ENCODE assay signal across 9 cellular contexts in the genomic region with DNA sequence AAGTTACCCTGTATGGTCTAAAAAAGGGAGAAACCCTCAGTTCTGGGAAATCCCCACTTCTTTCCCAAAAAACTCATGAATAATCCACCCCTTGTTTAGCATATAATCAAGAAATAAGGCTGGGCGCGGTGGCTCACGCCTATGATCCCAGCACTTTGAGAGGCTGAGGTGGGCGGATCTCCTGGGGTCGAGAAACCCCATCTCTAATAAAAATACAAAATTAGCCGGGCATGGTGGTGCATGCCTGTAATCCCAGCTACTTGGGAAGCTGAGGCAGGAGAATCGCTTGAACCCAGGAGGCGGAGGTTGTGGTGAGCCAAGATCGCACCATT. TPM values are rescaled to one million over a fixed set of nuclear protein-coding genes. Genes with fewer than 3 reads are reported as not detected.
DNase-seq lines count a peak whose midpoint lies in the region; ATAC-seq, FAIRE-seq and TF ChIP-seq lines count a peak whose summit lies in the region.
"Not testable (repeated sequence)": the region's sequence is repeated elsewhere in the genome, so short reads cannot be mapped to it uniquely, and the experiment has no call there.
"Had no signal": no experiment of that assay in that cellular context is flagged by ENCODE, and none has a peak within 500 bp of the region (broad histone marks: within the 10 kb centered on the region; RNA-seq: fewer than 3 reads in every experiment).

No MANE protein-coding gene starts in this region.

- intact Hi-C loops in HCT116 (cut with micrococcal nuclease); PC-9 (cut with micrococcal nuclease; ENCODE audit: unreplicated experiment); GM12878 (cut with micrococcal nuclease; ENCODE audit: unreplicated experiment); posterior vena cava (cut with DNase I): not testable (repeated sequence)

- H3K79me2 ChIP-seq in HCT116 (ENCODE audit: insufficient read depth, low read length); PC-9 (ENCODE audit: low read depth); GM12878 (ENCODE audit: control insufficient read depth, insufficient read depth, low read length); hepatocyte: not testable (repeated sequence)

- H3K27ac ChIP-seq in A549 (peak overlapping the region in 1 of 2 experiments; percentile 8; a peak in 2 of 6 replicates), PC-9 (peak overlapping the region; percentile 96), hepatocyte (peak overlapping the region; percentile 76)
- H3K27ac ChIP-seq in HCT116 (ENCODE audit: low read depth, low read length); GM12878 (ENCODE audit: control insufficient read depth, insufficient read depth); coronary artery: not testable (repeated sequence)

- WGBS in A549 (ENCODE audit: missing lambda C conversion rate), result 91% methylated on average over 9 of the region's 9 CpGs
- 19% methylated on average over 9 of the region's 9 CpGs for WGBS in GM12878 (ENCODE audit: insufficient coverage, insufficient replicate concordance, low lambda C conversion rate, missing lambda C conversion rate)
- WGBS in hepatocyte (ENCODE audit: low lambda C conversion rate, missing lambda C conversion rate), result 92% methylated on average over 9 of the region's 9 CpGs

- H3K9me2 ChIP-seq in HCT116 (ENCODE audit: insufficient read depth); PC-9 (ENCODE audit: insufficient read depth); hepatocyte (replicated peaks; ENCODE audit: insufficient read depth): not testable (repeated sequence)

- H3K4me1 ChIP-seq in A549, result peaks cover 37% of the 10 kb centered on the region
- peaks cover 8 to 59% of the 10 kb centered on the region in 2 experiments; a peak in 3 of 4 replicates for H3K4me1 ChIP-seq in HCT116 (ENCODE audit: control insufficient read depth in 1 of 2, insufficient read depth in 2 of 2, low read length in 2 of 2)
- H3K4me1 ChIP-seq in PC-9 (replicated peaks; ENCODE audit: insufficient read depth), result peaks cover 76% of the 10 kb centered on the region
- peaks cover 23% of the 10 kb centered on the region for H3K4me1 ChIP-seq in GM12878 (ENCODE audit: control insufficient read depth, insufficient read depth, low read length)
- H3K4me1 ChIP-seq in hepatocyte (ENCODE audit: insufficient read depth), result peaks cover 34% of the 10 kb centered on the region

- H4K20me1 ChIP-seq in HCT116 (ENCODE audit: insufficient read depth); PC-9 (ENCODE audit: insufficient read depth); GM12878 (ENCODE audit: control insufficient read depth, insufficient read depth); hepatocyte (ENCODE audit: insufficient read depth, poor library complexity, severe bottlenecking): not testable (repeated sequence)

- not testable (repeated sequence) for TF ChIP-seq EP300 in A549 (IDR thresholded peaks at IDR 0.05); GM12878 (IDR thresholded peaks at IDR 0.05; ENCODE audit: borderline replicate concordance in 1 of 2, control insufficient read depth in 1 of 2, low read depth in 2 of 2, low read length in 2 of 2)

- ATAC-seq in A549, HCT116, GM12878: not testable (repeated sequence)

- POLR2A ChIA-PET in A549 (lab: Yijun Ruan, JAX); HCT116 (lab: Charles Lee); GM12878 (lab: Charles Lee): not testable (repeated sequence)
- POLR2A ChIA-PET in PC-9 (lab: Charles Lee; ENCODE audit: unreplicated experiment), result interaction anchor here (0.6 to 1.5 kb wide), 3 partner anchors 15 to 54 kb away, joined by 4 to 9 read pairs (median 4); no protein-coding TSS in a partner anchor

- not testable (repeated sequence) for H3K27me3 Mint-ChIP-seq in type B pancreatic cell

- not testable (repeated sequence) for H3K36me3 ChIP-seq in HCT116 (ENCODE audit: control insufficient read depth in 1 of 2, insufficient read depth in 2 of 2, low read length in 2 of 2); GM12878 (ENCODE audit: control insufficient read depth in 2 of 2, insufficient read depth in 2 of 2, low read length in 1 of 2); hepatocyte (replicated peaks; ENCODE audit: insufficient read depth, low read depth)
- H3K36me3 ChIP-seq in PC-9 (ENCODE audit: low read depth), result peaks cover 11% of the 10 kb centered on the region

- not testable (repeated sequence) for H3K4me3 ChIP-seq in A549; HCT116 (replicated peaks in 1 of 2; ENCODE audit: low read depth in 1 of 2, low read length in 2 of 2); PC-9; GM12878; coronary artery; hepatocyte

- not testable (repeated sequence) for H3K4me1 Mint-ChIP-seq in type B pancreatic cell (ENCODE audit: unreplicated experiment)

- not testable (repeated sequence) for H3K9me3 Mint-ChIP-seq in type B pancreatic cell

- H3K4me2 ChIP-seq in A549, result peak overlapping the region; percentile 19; the same call in 1 of the 3 replicates
- peak overlapping the region; percentile 65 for H3K4me2 ChIP-seq in HCT116 (ENCODE audit: low read length)
- H3K4me2 ChIP-seq in PC-9, result peak overlapping the region; percentile 52
- H3K4me2 ChIP-seq in GM12878 (ENCODE audit: control insufficient read depth, insufficient read depth), result peak overlapping the region; percentile 92
- peak overlapping the region; percentile 54 for H3K4me2 ChIP-seq in hepatocyte

- not testable (repeated sequence) for TF ChIP-seq CTCF in A549 (IDR thresholded peaks at IDR 0.05); HCT116 (IDR thresholded peaks at IDR 0.05 in 2 of 3, conservative IDR thresholded peaks at IDR 0.05 in 1 of 3; ENCODE audit: borderline replicate concordance in 1 of 3, insufficient read depth in 1 of 3, low read depth in 2 of 3, low read length in 2 of 3); PC-9 (conservative IDR thresholded peaks at IDR 0.05); GM12878 (IDR thresholded peaks at IDR 0.05 in 2 of 3, conservative IDR thresholded peaks at IDR 0.05 in 1 of 3; ENCODE audit: control insufficient read depth in 2 of 3, extremely low read depth in 1 of 3, insufficient read depth in 1 of 3, low read depth in 3 of 3, low read length in 3 of 3); coronary artery (IDR thresholded peaks at IDR 0.05); hepatocyte (IDR thresholded peaks at IDR 0.05; ENCODE audit: poor library complexity); type B pancreatic cell (conservative IDR thresholded peaks at IDR 0.05)

- RAD21 ChIA-PET in HCT116 (lab: Charles Lee; ENCODE audit: low non-redundant PET in 1 of 2, low total read pairs in 2 of 2, uncharacterized antibody in 2 of 2, unreplicated experiment in 2 of 2), result not testable (repeated sequence)
- RAD21 ChIA-PET in GM12878 (lab: Charles Lee; ENCODE audit: unreplicated experiment), result interaction anchor here (0.6 to 2.3 kb wide), 3 partner anchors 21 to 92 kb away, joined by 3 to 15 read pairs (median 3); no protein-coding TSS in a partner anchor

- not testable (repeated sequence) for H3K36me3 Mint-ChIP-seq in type B pancreatic cell

- SMC1A ChIA-PET in GM12878 (lab: Charles Lee; ENCODE audit: uncharacterized antibody, unreplicated experiment), result interaction anchor here (0.8 to 1.5 kb wide), 3 partner anchors 22 to 92 kb away, joined by 3 to 6 read pairs (median 3); no protein-coding TSS in a partner anchor

- TF ChIP-seq POLR2A in A549 (IDR thresholded peaks at IDR 0.05; ENCODE audit: low read length); HCT116 (IDR thresholded peaks at IDR 0.05; ENCODE audit: borderline replicate concordance, extremely low read depth, insufficient read depth, insufficient read length); GM12878 (IDR thresholded peaks at IDR 0.05; ENCODE audit: low read depth, low read length): not testable (repeated sequence)

- H3K9me3 ChIP-seq in A549; HCT116 (ENCODE audit: control insufficient read depth in 1 of 2, insufficient read depth in 1 of 2, low read depth in 1 of 2, low read length in 2 of 2); PC-9 (ENCODE audit: insufficient read depth, low read depth); GM12878 (replicated peaks; ENCODE audit: control insufficient read depth, insufficient read depth, low read length); hepatocyte (ENCODE audit: low read depth): not testable (repeated sequence)

- H3K9ac ChIP-seq in HCT116 (ENCODE audit: low read length); GM12878 (ENCODE audit: control insufficient read depth, insufficient read depth, low read length): not testable (repeated sequence)

- DNase-seq in A549 (ENCODE audit: low read depth in 1 of 2, low spot score in 1 of 2); HCT116 (ENCODE audit: low read depth, low spot score); PC-9; GM12878 (ENCODE audit: low read depth, low spot score); hepatocyte (ENCODE audit: low spot score); type B pancreatic cell (ENCODE audit: extremely low spot score, unreplicated experiment): not testable (repeated sequence)
- DNase-seq in coronary artery (ENCODE audit: low spot score), result peak; percentile 56
- peak; percentile 57 for DNase-seq in posterior vena cava (ENCODE audit: low spot score)

- H3K27me3 ChIP-seq in HCT116 (ENCODE audit: insufficient read depth, low read length); PC-9 (ENCODE audit: insufficient read depth, low read depth); GM12878 (replicated peaks in 1 of 2; ENCODE audit: control insufficient read depth in 2 of 2, insufficient read depth in 2 of 2, low read length in 1 of 2); hepatocyte: not testable (repeated sequence)

- H3K4me3 Mint-ChIP-seq in type B pancreatic cell, result not testable (repeated sequence)

- in situ Hi-C loops in GM12878 (cut with MboI), result not testable (repeated sequence)

- CTCF ChIA-PET in A549 (lab: Yijun Ruan, JAX), result interaction anchor here (2.0 to 3.1 kb wide), 5 partner anchors 9 to 92 kb away, joined by 5 to 19 read pairs (median 18); a partner anchor contains a TSS
- CTCF ChIA-PET in HCT116 (lab: Charles Lee), result interaction anchor here (1.1 kb wide), 1 partner anchor 9 kb away, joined by 3 read pairs; no protein-coding TSS in a partner anchor
- CTCF ChIA-PET in PC-9 (lab: Charles Lee), result interaction anchor here (0.7 to 1.7 kb wide), 3 partner anchors 21 to 92 kb away, joined by 3 to 6 read pairs (median 5); a partner anchor contains a TSS
- CTCF ChIA-PET in GM12878 (lab: Yijun Ruan, JAX), result interaction anchor here (0.6 to 3.5 kb wide), 5 partner anchors 12 to 451 kb away, joined by 3 to 27 read pairs (median 4); a partner anchor contains a TSS

- not testable (repeated sequence) for H2AFZ ChIP-seq in HCT116 (ENCODE audit: low read depth, low read length, poor library complexity, severe bottlenecking); PC-9; GM12878 (ENCODE audit: control insufficient read depth, low read depth, low read length); hepatocyte

- BruUV-seq in HCT116 (replicated peaks; lab: Mats Ljungman, UMichigan); PC-9 (replicated peaks; lab: Mats Ljungman, UMichigan); GM12878 (replicated peaks; lab: Mats Ljungman, UMichigan): not testable (repeated sequence)

- not testable (repeated sequence) for TF ChIP-seq RAD21 in A549 (conservative IDR thresholded peaks at IDR 0.05 in 1 of 2, IDR thresholded peaks at IDR 0.05 in 1 of 2); HCT116 (IDR thresholded peaks at IDR 0.05; ENCODE audit: low read depth); GM12878 (IDR thresholded peaks at IDR 0.05; ENCODE audit: insufficient read depth, low read depth, low read length)

- H3F3A ChIP-seq in PC-9 (ENCODE audit: insufficient read depth, low read depth), result peaks cover 75% of the 10 kb centered on the region

- H3K27ac Mint-ChIP-seq in type B pancreatic cell, result peak overlapping the region; percentile 85

- not testable (repeated sequence) for FAIRE-seq in A549 (lab: Jason Lieb, UNC); GM12878 (lab: Jason Lieb, UNC)

RNA-seq across cellular contexts. Expression of a gene that starts 6.5 kb away (rescaled TPM):
- polyA plus RNA-seq in A549 (2011; rRNA removed) (0.22 and 0.24 TPM in 2 replicates), A549 (2017; fragmentation: RNase III; extraction: RNeasy Plus Mini Kit Qiagen cat#74134 plus additional on column Dnase treatment) (0.50 to 0.57 TPM (median 0.53 TPM) in 3 replicates), GM12878 (2011; rRNA removed) (not detected in 2 replicates), GM12878 (2014; fragmentation: Illumina TruSeq; extraction: Trizol) (not detected in 2 replicates), GM12878 (2014; fragmentation: Nextera tagmentation; extraction: Ambion mirVana) (not detected), GM12878 (2014; rRNA removed) (0.04 TPM in 1 of 2 replicates, not detected in the other), GM12878 (2016; fragmentation: Nextera tagmentation; extraction: Ambion mirVana) (not detected), hepatocyte (not detected in 2 replicates)
- polyA plus RNA-seq in A549 (2012; cell fraction: cytosol; rRNA removed), result 0.18 and 0.29 TPM in 2 replicates
- 0.16 and 0.54 TPM in 2 replicates for polyA plus RNA-seq in A549 (2012; cell fraction: nucleus; rRNA removed)
- polyA minus RNA-seq in A549 (2011; rRNA and poly(A)+ RNA removed), result not detected in 2 replicates
- total RNA-seq in HCT116 (2021; ENCODE audit: unreplicated experiment) (0.20 TPM), PC-9 (2021) (1.3 and 2.4 TPM in 2 replicates), GM12878 (2014; rRNA removed) (not detected in 2 replicates), GM12878 (2014; rRNA removed; fragmentation: Illumina TruSeq; extraction: Trizol) (not detected in 2 replicates), GM12878 (2021) (not detected in 2 replicates), hepatocyte (0.30 and 1.2 TPM in 2 replicates), posterior vena cava (under 1 TPM; 0.32 to 0.38 TPM), type B pancreatic cell (ENCODE audit: low replicate concordance) (not detected in 2 replicates)
- polyA plus RNA-seq in HCT116 (2012), result 0.09 and 0.51 TPM in 2 replicates
- not detected in 2 replicates for total RNA-seq in GM12878 (2013; cell fraction: nucleolus; rRNA removed)
- polyA plus RNA-seq in GM12878 (2011; ENCODE audit: low read depth), result not detected
- polyA plus RNA-seq in GM12878 (2011; cell fraction: cytosol; rRNA removed), result not detected in 2 replicates
- not detected in 2 replicates for polyA plus RNA-seq in GM12878 (2011; cell fraction: nucleus; rRNA removed)
- polyA plus RNA-seq in GM12878 (2012), result not detected in 2 replicates
- not detected in 2 replicates for polyA minus RNA-seq in GM12878 (2011; rRNA and poly(A)+ RNA removed)
- not detected in 2 replicates for polyA minus RNA-seq in GM12878 (2011; cell fraction: cytosol; rRNA and poly(A)+ RNA removed)
- polyA minus RNA-seq in GM12878 (2011; cell fraction: nucleus; rRNA and poly(A)+ RNA removed), result not detected in 2 replicates

RNA-seq across cellular contexts. Expression of a gene that starts 31.5 kb away (rescaled TPM):
- polyA plus RNA-seq in A549 (2011; rRNA removed), result 1.2 and 1.7 TPM in 2 replicates
- 4.9 and 5.6 TPM in 2 replicates for polyA plus RNA-seq in A549 (2012; cell fraction: cytosol; rRNA removed)
- polyA plus RNA-seq in A549 (2012; cell fraction: nucleus; rRNA removed), result 3.3 and 4.5 TPM in 2 replicates
- polyA plus RNA-seq in A549 (2017; fragmentation: RNase III; extraction: RNeasy Plus Mini Kit Qiagen cat#74134 plus additional on column Dnase treatment), result 2.3 to 2.8 TPM (median 2.7 TPM) in 3 replicates
- polyA minus RNA-seq in A549 (2011; rRNA and poly(A)+ RNA removed), result 0.29 and 0.88 TPM in 2 replicates
- 8.8 TPM for total RNA-seq in HCT116 (2021; ENCODE audit: unreplicated experiment)
- polyA plus RNA-seq in HCT116 (2012), result 10.0 and 10.6 TPM in 2 replicates
- total RNA-seq in PC-9 (2021), result 8.5 and 17.8 TPM in 2 replicates
- total RNA-seq in GM12878 (2013; cell fraction: nucleolus; rRNA removed), result 0.25 TPM in 1 of 2 replicates, not detected in the other
- 0.73 and 0.82 TPM in 2 replicates for total RNA-seq in GM12878 (2014; rRNA removed)
- 0.04 and 0.14 TPM in 2 replicates for total RNA-seq in GM12878 (2014; rRNA removed; fragmentation: Illumina TruSeq; extraction: Trizol)
- total RNA-seq in GM12878 (2021), result 0.27 and 1.1 TPM in 2 replicates
- not detected for polyA plus RNA-seq in GM12878 (2011; ENCODE audit: low read depth)
- 0.24 and 0.45 TPM in 2 replicates for polyA plus RNA-seq in GM12878 (2011; rRNA removed)
- 0.22 and 0.48 TPM in 2 replicates for polyA plus RNA-seq in GM12878 (2011; cell fraction: cytosol; rRNA removed)
- 0.37 and 0.51 TPM in 2 replicates for polyA plus RNA-seq in GM12878 (2011; cell fraction: nucleus; rRNA removed)
- 0.74 and 1.5 TPM in 2 replicates for polyA plus RNA-seq in GM12878 (2012)
- 0.09 TPM in 1 of 2 replicates, not detected in the other for polyA plus RNA-seq in GM12878 (2014; fragmentation: Illumina TruSeq; extraction: Trizol)
- not detected for polyA plus RNA-seq in GM12878 (2014; fragmentation: Nextera tagmentation; extraction: Ambion mirVana)
- polyA plus RNA-seq in GM12878 (2014; rRNA removed), result 0.19 and 0.20 TPM in 2 replicates
- polyA plus RNA-seq in GM12878 (2016; fragmentation: Nextera tagmentation; extraction: Ambion mirVana), result under 1 TPM; 0.70 to 1.00 TPM
- polyA minus RNA-seq in GM12878 (2011; rRNA and poly(A)+ RNA removed), result 0.26 and 0.29 TPM in 2 replicates
- 1.3 and 1.6 TPM in 2 replicates for polyA minus RNA-seq in GM12878 (2011; cell fraction: cytosol; rRNA and poly(A)+ RNA removed)
- 0.48 and 0.77 TPM in 2 replicates for polyA minus RNA-seq in GM12878 (2011; cell fraction: nucleus; rRNA and poly(A)+ RNA removed)
- total RNA-seq in hepatocyte, result 0.48 and 0.50 TPM in 2 replicates
- 1.0 and 2.7 TPM in 2 replicates for polyA plus RNA-seq in hepatocyte
- total RNA-seq in posterior vena cava, result under 1 TPM; 0.52 to 0.69 TPM
- total RNA-seq in type B pancreatic cell (ENCODE audit: low replicate concordance), result 2.1 and 2.2 TPM in 2 replicates

RNA-seq across cellular contexts. Expression of a gene that starts 32.1 kb away (rescaled TPM):
- polyA plus RNA-seq in A549 (2011; rRNA removed) (3.8 and 5.3 TPM in 2 replicates), A549 (2017; fragmentation: RNase III; extraction: RNeasy Plus Mini Kit Qiagen cat#74134 plus additional on column Dnase treatment) (9.3 to 12.5 TPM (median 9.9 TPM) in 3 replicates), GM12878 (2011; rRNA removed) (not detected in 2 replicates), GM12878 (2014; fragmentation: Illumina TruSeq; extraction: Trizol) (0.05 and 0.18 TPM in 2 replicates), GM12878 (2014; fragmentation: Nextera tagmentation; extraction: Ambion mirVana) (not detected), GM12878 (2014; rRNA removed) (not detected in 2 replicates), GM12878 (2016; fragmentation: Nextera tagmentation; extraction: Ambion mirVana) (under 1 TPM; 0.19 to 0.24 TPM), hepatocyte (123 and 166 TPM in 2 replicates)
- 1.9 and 2.5 TPM in 2 replicates for polyA plus RNA-seq in A549 (2012; cell fraction: cytosol; rRNA removed)
- polyA plus RNA-seq in A549 (2012; cell fraction: nucleus; rRNA removed), result 9.2 and 12.7 TPM in 2 replicates
- polyA minus RNA-seq in A549 (2011; rRNA and poly(A)+ RNA removed), result 5.9 and 6.5 TPM in 2 replicates
- total RNA-seq in HCT116 (2021; ENCODE audit: unreplicated experiment) (1.5 TPM), PC-9 (2021) (172 and 175 TPM in 2 replicates), GM12878 (2014; rRNA removed) (not detected in 2 replicates), GM12878 (2014; rRNA removed; fragmentation: Illumina TruSeq; extraction: Trizol) (not detected in 2 replicates), GM12878 (2021) (0.58 and 0.87 TPM in 2 replicates), hepatocyte (115 and 137 TPM in 2 replicates), posterior vena cava (10 to 100 TPM; 22.2 to 73.8 TPM), type B pancreatic cell (ENCODE audit: low replicate concordance) (56.3 and 206 TPM in 2 replicates)
- polyA plus RNA-seq in HCT116 (2012), result 0.26 and 0.29 TPM in 2 replicates
- total RNA-seq in GM12878 (2013; cell fraction: nucleolus; rRNA removed), result 0.73 TPM in 1 of 2 replicates, not detected in the other
- not detected for polyA plus RNA-seq in GM12878 (2011; ENCODE audit: low read depth)
- polyA plus RNA-seq in GM12878 (2011; cell fraction: cytosol; rRNA removed), result not detected in 2 replicates
- polyA plus RNA-seq in GM12878 (2011; cell fraction: nucleus; rRNA removed), result 0.04 TPM in 1 of 2 replicates, not detected in the other
- polyA plus RNA-seq in GM12878 (2012), result not detected in 2 replicates
- not detected in 2 replicates for polyA minus RNA-seq in GM12878 (2011; rRNA and poly(A)+ RNA removed)
- polyA minus RNA-seq in GM12878 (2011; cell fraction: cytosol; rRNA and poly(A)+ RNA removed), result not detected in 2 replicates
- polyA minus RNA-seq in GM12878 (2011; cell fraction: nucleus; rRNA and poly(A)+ RNA removed), result not detected in 2 replicates
- total RNA-seq: SK-MEL-5 had no signal

Comparison
In these comparisons a context has a peak if more than half of its experiments do, and no peak if none do; other contexts are left out.
1. H3K4me2 ChIP-seq: peak in every context shown above with its lines; median percentile 92 in GM12878; 65 in HCT116; 54 in hepatocyte; 52 in PC-9; 19 in A549.